ENCODE assay signal across 1 cellular context in the genomic region with DNA sequence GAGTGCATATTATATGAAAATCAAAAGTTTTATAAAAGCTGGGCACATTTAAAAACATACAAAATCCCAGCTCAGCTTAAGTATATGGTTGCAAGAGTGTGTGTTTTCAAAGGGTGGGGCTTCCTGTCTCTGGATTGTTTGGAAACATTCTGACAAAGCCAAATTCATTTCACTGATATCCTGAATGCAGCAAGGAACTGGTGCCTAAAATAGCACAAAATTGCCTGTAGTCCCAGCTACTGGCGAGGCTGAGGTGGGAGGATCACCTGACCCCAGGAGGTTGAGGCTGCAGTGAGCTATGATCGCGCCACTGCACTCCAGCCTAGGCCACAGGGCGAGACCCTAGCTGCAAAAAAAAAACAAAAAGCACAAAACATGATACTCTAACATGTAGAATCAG.
TF ChIP-seq lines count a peak whose summit lies in the region.

No MANE protein-coding gene starts in this region.

TF ChIP-seq in endothelial cell of umbilical vein, 7 proteins besides CTCF, POLR2A, EP300 and RAD21:
- no peak for TF ChIP-seq GATA2 (IDR thresholded peaks at IDR 0.05; ENCODE audit: insufficient read depth, insufficient read length, low read depth, low read length)
- TF ChIP-seq JUN (IDR thresholded peaks at IDR 0.05; ENCODE audit: borderline replicate concordance, insufficient read depth, insufficient read length, low read depth), result no peak
- TF ChIP-seq POLR2AphosphoS5 (IDR thresholded peaks at IDR 0.05; ENCODE audit: insufficient read depth, low read depth, low read length), result no peak
- TF ChIP-seq, protein P1, sequence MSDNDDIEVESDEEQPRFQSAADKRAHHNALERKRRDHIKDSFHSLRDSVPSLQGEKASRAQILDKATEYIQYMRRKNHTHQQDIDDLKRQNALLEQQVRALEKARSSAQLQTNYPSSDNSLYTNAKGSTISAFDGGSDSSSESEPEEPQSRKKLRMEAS (IDR thresholded peaks at IDR 0.05; ENCODE audit: insufficient read depth, insufficient read length), result no peak
